In the genomic region with DNA sequence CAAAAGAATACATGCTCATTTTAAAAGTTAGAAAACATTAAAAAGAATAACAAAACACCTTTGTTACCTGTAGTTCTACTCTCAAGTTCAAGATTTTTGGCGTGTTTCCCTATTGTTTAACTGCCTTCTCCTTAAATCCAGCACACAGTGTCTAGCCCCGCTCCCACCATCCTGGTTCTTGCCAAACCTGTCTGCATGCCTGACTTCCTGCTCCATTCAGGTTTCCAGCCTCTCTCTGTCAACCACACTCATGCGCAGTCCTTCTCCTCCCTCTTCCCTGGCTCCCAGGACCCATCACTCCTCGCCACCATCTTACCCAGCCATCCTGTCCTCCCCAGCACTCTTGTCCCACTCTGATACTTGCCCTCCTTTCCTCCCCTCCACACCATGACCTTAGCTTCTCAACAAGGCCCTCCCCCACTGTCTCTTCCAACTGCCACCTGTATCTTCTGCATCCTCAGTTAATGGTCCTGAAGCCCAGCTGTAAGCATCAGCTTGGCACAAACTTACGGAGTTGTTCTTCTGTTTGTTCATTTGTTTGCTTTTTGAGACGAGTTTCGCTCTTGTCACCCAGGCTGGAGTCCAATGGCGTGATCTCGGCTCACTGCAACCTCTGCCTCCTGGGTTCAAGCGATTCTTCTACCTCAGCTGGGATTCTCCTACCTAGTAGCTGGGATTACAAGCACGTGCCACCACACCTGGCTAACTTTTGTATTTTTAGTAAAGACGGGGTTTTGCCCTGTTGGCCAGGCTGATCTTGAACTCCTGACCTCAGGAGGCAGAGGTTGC, we compare ENCODE assay signal across 1 cellular context.
TF ChIP-seq lines count a peak whose summit lies in the region.

No MANE protein-coding gene starts in this region.

TF ChIP-seq in liver, 16 proteins besides CTCF, POLR2A, EP300 and RAD21 (continued from another document):
- TF ChIP-seq SP1 (IDR thresholded peaks at IDR 0.05) = peak; percentile 41
